ENCODE assay signal across 1 cellular context in genomic region chr15:56053046-56053400, GRCh38.
TF ChIP-seq lines count a peak whose summit lies in the region.

No MANE protein-coding gene starts in this region.

TF ChIP-seq in WTC11, 78 proteins besides CTCF, POLR2A, EP300 and RAD21 (continued from another document):
- TF ChIP-seq ESRRA (CRISPR knock-in tag; IDR thresholded peaks at IDR 0.05; ENCODE audit: borderline replicate concordance) (no peak), ZNF317 (CRISPR knock-in tag; IDR thresholded peaks at IDR 0.05; ENCODE audit: borderline replicate concordance, low read depth) (no peak), ATF1 (CRISPR knock-in tag; IDR thresholded peaks at IDR 0.05) (no peak), CBFB (CRISPR knock-in tag; IDR thresholded peaks at IDR 0.05; ENCODE audit: low read depth) (no peak)
